8 cellular contexts compared by ENCODE assay signal in genomic region chr12:53221203-53222076, GRCh38. TPM values are rescaled to one million over a fixed set of nuclear protein-coding genes. Genes with fewer than 3 reads are reported as not detected.
DNase-seq lines count a peak whose midpoint lies in the region; ATAC-seq and TF ChIP-seq lines count a peak whose summit lies in the region.

No MANE protein-coding gene starts in this region.

- H3K9me3 ChIP-seq in left lung: no peaks in the 10 kb centered on the region

- in situ Hi-C loops in Caki2 (cut with HindIII; ENCODE audit: low pct_unique_long_range_greater_than_20kb, low sequenced_read_pairs): no loop called here

- H3K36me3 Mint-ChIP-seq in dendritic cell treated with granulocyte-macrophage colony-stimulating factor and Interleukin-4, amounts not matched to agents 40 ng/mL and 50 ng/mL, for 4 days (ENCODE audit: low read depth): peaks cover 18% of the 10 kb centered on the region
- peaks cover 8 to 24% of the 10 kb centered on the region in 2 donors for H3K36me3 Mint-ChIP-seq in stimulated activated naive B cell treated with anti-CD40 and anti-IgM and Interleukin-4, amounts not matched to agents 10 μg/mL and 1 μg/mL and 100 μg/mL, for 72 hours

- TF ChIP-seq CTCF in left lung (IDR thresholded peaks at IDR 0.05): no peak

- H3K4me1 ChIP-seq in left lung: peaks cover 56 to 87% of the 10 kb centered on the region in 2 donors

- intact Hi-C loops in dendritic cell treated with granulocyte-macrophage colony-stimulating factor and Interleukin-4, amounts not matched to agents 40 ng/mL and 50 ng/mL, for 4 days (cut with micrococcal nuclease): loop anchor here (2.0 kb wide), 3 partner anchors 31 to 77 kb away; partner anchors contain the start of genes ESPL1 and MYG1
- intact Hi-C loops in left lung (cut with DNase I): no loop called here

- DNase-seq in Caki2 (ENCODE audit: low read depth) (peak; percentile 79), HT1080 (ENCODE audit: low read depth) (peak; percentile 54), T-helper 9 cell (peak; percentile 43), left lung (peak; percentile 85 to 95), DMS153 (lab: John Stamatoyannopoulos, UW) (no peak)
- DNase-seq in stimulated activated naive B cell treated with anti-CD40 and anti-IgM and Interleukin-4, amounts not matched to agents 10 μg/mL and 1 μg/mL and 100 μg/mL, for 72 hours: no peak

- H3K4me3 ChIP-seq in left lung: peak overlapping the region; percentile 62 to 71

- H3K9me3 Mint-ChIP-seq in dendritic cell treated with granulocyte-macrophage colony-stimulating factor and Interleukin-4, amounts not matched to agents 40 ng/mL and 50 ng/mL, for 4 days: no peaks in the 10 kb centered on the region
- H3K9me3 Mint-ChIP-seq in stimulated activated naive B cell treated with anti-CD40 and anti-IgM and Interleukin-4, amounts not matched to agents 10 μg/mL and 1 μg/mL and 100 μg/mL, for 72 hours: no peaks in the 10 kb centered on the region

- peaks cover 88% of the 10 kb centered on the region for H3K4me1 Mint-ChIP-seq in dendritic cell treated with granulocyte-macrophage colony-stimulating factor and Interleukin-4, amounts not matched to agents 40 ng/mL and 50 ng/mL, for 4 days (ENCODE audit: low read depth)
- peaks cover 54 to 72% of the 10 kb centered on the region in 2 donors for H3K4me1 Mint-ChIP-seq in stimulated activated naive B cell treated with anti-CD40 and anti-IgM and Interleukin-4, amounts not matched to agents 10 μg/mL and 1 μg/mL and 100 μg/mL, for 72 hours

- H3K36me3 ChIP-seq in left lung: no peaks in the 10 kb centered on the region

- peaks cover 19% of the 10 kb centered on the region for H3K27me3 Mint-ChIP-seq in dendritic cell treated with granulocyte-macrophage colony-stimulating factor and Interleukin-4, amounts not matched to agents 40 ng/mL and 50 ng/mL, for 4 days
- H3K27me3 Mint-ChIP-seq in stimulated activated naive B cell treated with anti-CD40 and anti-IgM and Interleukin-4, amounts not matched to agents 10 μg/mL and 1 μg/mL and 100 μg/mL, for 72 hours: no peaks in the 10 kb centered on the region

- H3K27ac Mint-ChIP-seq in dendritic cell treated with granulocyte-macrophage colony-stimulating factor and Interleukin-4, amounts not matched to agents 40 ng/mL and 50 ng/mL, for 4 days: peak overlapping the region; percentile 96
- peak overlapping the region; percentile 94 for H3K27ac Mint-ChIP-seq in stimulated activated naive B cell treated with anti-CD40 and anti-IgM and Interleukin-4, amounts not matched to agents 10 μg/mL and 1 μg/mL and 100 μg/mL, for 72 hours

- H3K27me3 ChIP-seq in left lung: peaks cover 0 to 15% of the 10 kb centered on the region in 2 donors

- ATAC-seq in GM19395 (IDR thresholded peaks at IDR 0.05; ENCODE audit: unreplicated experiment) (peak; percentile 11), left lung (peak; percentile 57)
- ATAC-seq in stimulated activated naive B cell treated with anti-CD40 and anti-IgM and Interleukin-4, amounts not matched to agents 10 μg/mL and 1 μg/mL and 100 μg/mL, for 72 hours (replicated peaks): peak; percentile 20 to 23

- peak overlapping the region; percentile 87 for H3K4me3 Mint-ChIP-seq in dendritic cell treated with granulocyte-macrophage colony-stimulating factor and Interleukin-4, amounts not matched to agents 40 ng/mL and 50 ng/mL, for 4 days
- peak overlapping the region; percentile 81 to 91 for H3K4me3 Mint-ChIP-seq in stimulated activated naive B cell treated with anti-CD40 and anti-IgM and Interleukin-4, amounts not matched to agents 10 μg/mL and 1 μg/mL and 100 μg/mL, for 72 hours

- peak overlapping the region; percentile 97 to 99 for H3K27ac ChIP-seq in left lung

RNA-seq across cellular contexts. Expression of gene RARG, which starts 10.6 kb away (rescaled TPM):
- total RNA-seq in Caki2 (2014; rRNA removed; shearing (Covaris generic); ENCODE audit: low replicate concordance): 25.2 and 28.6 TPM in 2 replicates
- 10.8 and 17.4 TPM in 2 replicates for total RNA-seq in HT1080 (2014; rRNA removed; shearing (Covaris generic))
- 23.0 and 23.6 TPM in 2 replicates for polyA plus RNA-seq in HT1080 (2015; cell fraction: cytosol; rRNA removed)
- polyA plus RNA-seq in HT1080 (2015; cell fraction: nucleus; rRNA removed): 24.7 and 25.6 TPM in 2 replicates
- total RNA-seq in left lung: 10 to 100 TPM; 38.2 to 38.6 TPM

RNA-seq across cellular contexts. Expression of gene ITGB7, which starts 14.4 kb away (rescaled TPM):
- total RNA-seq in Caki2 (2014; rRNA removed; shearing (Covaris generic); ENCODE audit: low replicate concordance): 26.4 and 38.6 TPM in 2 replicates
- not detected in 2 replicates for total RNA-seq in HT1080 (2014; rRNA removed; shearing (Covaris generic))
- not detected in 2 replicates for polyA plus RNA-seq in HT1080 (2015; cell fraction: cytosol; rRNA removed)
- polyA plus RNA-seq in HT1080 (2015; cell fraction: nucleus; rRNA removed): 0.17 TPM in 1 of 2 replicates, not detected in the other
- total RNA-seq in left lung: 10 to 100 TPM in 1 of 2 donors, 1 to 10 TPM in 1; 3.8 to 10.9 TPM

RNA-seq across cellular contexts. Expression of gene CSAD, which starts 40.7 kb away (rescaled TPM):
- 2.5 and 3.6 TPM in 2 replicates for total RNA-seq in Caki2 (2014; rRNA removed; shearing (Covaris generic); ENCODE audit: low replicate concordance)
- 3.1 and 3.7 TPM in 2 replicates for total RNA-seq in HT1080 (2014; rRNA removed; shearing (Covaris generic))
- 1.5 and 3.4 TPM in 2 replicates for polyA plus RNA-seq in HT1080 (2015; cell fraction: cytosol; rRNA removed)
- polyA plus RNA-seq in HT1080 (2015; cell fraction: nucleus; rRNA removed): 37.9 and 47.5 TPM in 2 replicates
- 10 to 100 TPM; 33.1 to 36.3 TPM for total RNA-seq in left lung

RNA-seq across cellular contexts. Expression of gene ZNF740, which starts 40.9 kb away (rescaled TPM):
- total RNA-seq in Caki2 (2014; rRNA removed; shearing (Covaris generic); ENCODE audit: low replicate concordance): 6.2 and 6.8 TPM in 2 replicates
- 15.9 and 19.0 TPM in 2 replicates for total RNA-seq in HT1080 (2014; rRNA removed; shearing (Covaris generic))
- polyA plus RNA-seq in HT1080 (2015; cell fraction: cytosol; rRNA removed): 9.9 and 14.4 TPM in 2 replicates
- polyA plus RNA-seq in HT1080 (2015; cell fraction: nucleus; rRNA removed): 35.2 and 55.3 TPM in 2 replicates
- 10 to 100 TPM; 34.6 to 39.2 TPM for total RNA-seq in left lung

RNA-seq across cellular contexts. Expression of gene ESPL1, which starts 46.7 kb away (rescaled TPM):
- 24.6 and 36.2 TPM in 2 replicates for total RNA-seq in Caki2 (2014; rRNA removed; shearing (Covaris generic); ENCODE audit: low replicate concordance)
- 16.8 and 20.0 TPM in 2 replicates for total RNA-seq in HT1080 (2014; rRNA removed; shearing (Covaris generic))
- polyA plus RNA-seq in HT1080 (2015; cell fraction: cytosol; rRNA removed): 10.4 and 10.7 TPM in 2 replicates
- polyA plus RNA-seq in HT1080 (2015; cell fraction: nucleus; rRNA removed): 52.4 and 55.6 TPM in 2 replicates
- 1 to 10 TPM; 2.8 to 4.1 TPM for total RNA-seq in left lung

Comparison
In these comparisons a context has a peak if more than half of its experiments do, and no peak if none do; other contexts are left out.
1. DNase-seq: peak in Caki2 (single experiment), HT1080 (single experiment), T-helper 9 cell (single experiment) and left lung (2 of 2); none in stimulated activated naive B cell treated with anti-CD40 and anti-IgM and Interleukin-4, amounts not matched to agents 10 μg/mL and 1 μg/mL and 100 μg/mL, for 72 hours (single experiment) and DMS153 (single experiment).
2. Peak in every context shown above with its lines, with median percentiles within 50 percentile points of each other: ATAC-seq.